Comparison of ENCODE assay signal across 1 cellular context in the genomic region with DNA sequence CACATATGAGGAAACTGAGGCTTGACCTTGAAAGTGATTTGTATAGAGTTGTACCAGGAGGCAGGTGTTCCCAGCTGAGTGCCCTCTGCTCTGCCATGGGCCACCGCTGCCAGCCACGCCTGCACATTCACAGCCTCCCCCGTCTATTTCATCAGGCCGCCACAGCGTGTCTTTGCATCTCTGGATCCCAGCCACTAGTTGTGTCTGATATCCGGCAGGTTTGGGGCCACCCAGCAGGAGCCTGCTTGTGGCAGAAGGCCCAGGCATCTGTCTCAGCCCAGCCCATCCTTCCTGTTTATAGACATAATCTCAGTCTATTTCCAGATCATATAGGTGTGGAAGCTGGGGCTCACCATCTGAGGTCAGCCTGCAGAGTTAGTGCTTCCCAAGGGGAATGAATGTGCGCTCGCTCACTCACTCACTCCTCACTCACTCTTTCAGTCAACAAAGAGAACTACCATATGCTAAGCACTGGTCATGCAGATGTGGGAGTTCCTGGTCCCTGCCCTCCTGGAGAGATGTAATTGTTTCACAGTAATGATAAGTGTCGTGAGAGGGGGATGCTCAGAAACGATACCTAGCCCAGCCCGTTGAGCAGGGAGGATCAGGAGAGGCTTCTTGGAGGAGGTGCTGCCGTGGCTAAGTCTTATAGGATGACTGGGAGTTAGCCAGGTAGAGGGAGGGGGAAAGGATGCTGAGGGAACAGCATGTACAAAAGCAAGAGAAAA.
TF ChIP-seq lines count a peak whose summit lies in the region.

No MANE protein-coding gene starts in this region.

TF ChIP-seq in K562, 482 proteins besides CTCF, POLR2A, EP300 and RAD21 (continued from another document):
- TF ChIP-seq, protein P1, sequence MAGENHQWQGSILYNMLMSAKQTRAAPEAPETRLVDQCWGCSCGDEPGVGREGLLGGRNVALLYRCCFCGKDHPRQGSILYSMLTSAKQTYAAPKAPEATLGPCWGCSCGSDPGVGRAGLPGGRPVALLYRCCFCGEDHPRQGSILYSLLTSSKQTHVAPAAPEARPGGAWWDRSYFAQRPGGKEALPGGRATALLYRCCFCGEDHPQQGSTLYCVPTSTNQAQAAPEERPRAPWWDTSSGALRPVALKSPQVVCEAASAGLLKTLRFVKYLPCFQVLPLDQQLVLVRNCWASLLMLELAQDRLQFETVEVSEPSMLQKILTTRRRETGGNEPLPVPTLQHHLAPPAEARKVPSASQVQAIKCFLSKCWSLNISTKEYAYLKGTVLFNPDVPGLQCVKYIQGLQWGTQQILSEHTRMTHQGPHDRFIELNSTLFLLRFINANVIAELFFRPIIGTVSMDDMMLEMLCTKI (IDR thresholded peaks at IDR 0.05; ENCODE audit: partially characterized antibody), result no peak
- TF ChIP-seq HDAC3 (IDR thresholded peaks at IDR 0.05; ENCODE audit: borderline replicate concordance, partially characterized antibody) (no peak), ZBTB17 (CRISPR knock-in tag; IDR thresholded peaks at IDR 0.05) (peak; percentile 95), ZFP36 (IDR thresholded peaks at IDR 0.05; ENCODE audit: low read depth, low read length, partially characterized antibody) (peak; percentile 8)
- TF ChIP-seq, protein P2, sequence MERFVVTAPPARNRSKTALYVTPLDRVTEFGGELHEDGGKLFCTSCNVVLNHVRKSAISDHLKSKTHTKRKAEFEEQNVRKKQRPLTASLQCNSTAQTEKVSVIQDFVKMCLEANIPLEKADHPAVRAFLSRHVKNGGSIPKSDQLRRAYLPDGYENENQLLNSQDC (CRISPR knock-in tag; IDR thresholded peaks at IDR 0.05), result no peak
- TF ChIP-seq, protein P3, sequence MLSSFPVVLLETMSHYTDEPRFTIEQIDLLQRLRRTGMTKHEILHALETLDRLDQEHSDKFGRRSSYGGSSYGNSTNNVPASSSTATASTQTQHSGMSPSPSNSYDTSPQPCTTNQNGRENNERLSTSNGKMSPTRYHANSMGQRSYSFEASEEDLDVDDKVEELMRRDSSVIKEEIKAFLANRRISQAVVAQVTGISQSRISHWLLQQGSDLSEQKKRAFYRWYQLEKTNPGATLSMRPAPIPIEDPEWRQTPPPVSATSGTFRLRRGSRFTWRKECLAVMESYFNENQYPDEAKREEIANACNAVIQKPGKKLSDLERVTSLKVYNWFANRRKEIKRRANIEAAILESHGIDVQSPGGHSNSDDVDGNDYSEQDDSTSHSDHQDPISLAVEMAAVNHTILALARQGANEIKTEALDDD (IDR thresholded peaks at IDR 0.05), result no peak
- TF ChIP-seq, protein P4, sequence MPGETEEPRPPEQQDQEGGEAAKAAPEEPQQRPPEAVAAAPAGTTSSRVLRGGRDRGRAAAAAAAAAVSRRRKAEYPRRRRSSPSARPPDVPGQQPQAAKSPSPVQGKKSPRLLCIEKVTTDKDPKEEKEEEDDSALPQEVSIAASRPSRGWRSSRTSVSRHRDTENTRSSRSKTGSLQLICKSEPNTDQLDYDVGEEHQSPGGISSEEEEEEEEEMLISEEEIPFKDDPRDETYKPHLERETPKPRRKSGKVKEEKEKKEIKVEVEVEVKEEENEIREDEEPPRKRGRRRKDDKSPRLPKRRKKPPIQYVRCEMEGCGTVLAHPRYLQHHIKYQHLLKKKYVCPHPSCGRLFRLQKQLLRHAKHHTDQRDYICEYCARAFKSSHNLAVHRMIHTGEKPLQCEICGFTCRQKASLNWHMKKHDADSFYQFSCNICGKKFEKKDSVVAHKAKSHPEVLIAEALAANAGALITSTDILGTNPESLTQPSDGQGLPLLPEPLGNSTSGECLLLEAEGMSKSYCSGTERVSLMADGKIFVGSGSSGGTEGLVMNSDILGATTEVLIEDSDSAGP (CRISPR knock-in tag; IDR thresholded peaks at IDR 0.05), result no peak
